Comparison of ENCODE assay signal across 1 cellular context in genomic region chr1:155244368-155245162, GRCh38.
TF ChIP-seq lines count a peak whose summit lies in the region.

No MANE protein-coding gene starts in this region.

TF ChIP-seq in K562, 482 proteins besides CTCF, POLR2A, EP300 and RAD21 (continued from another document):
- no peak for TF ChIP-seq ELK1 (CRISPR knock-in tag; IDR thresholded peaks at IDR 0.05)
- peak; percentile 97 for TF ChIP-seq RREB1 (CRISPR knock-in tag; IDR thresholded peaks at IDR 0.05)
- peak; percentile 100 for TF ChIP-seq ARNT (IDR thresholded peaks at IDR 0.05)
- no peak for TF ChIP-seq SMARCB1 (IDR thresholded peaks at IDR 0.05; ENCODE audit: insufficient read length, low read depth)
- peak; percentile 94 for TF ChIP-seq ZNF197 (CRISPR knock-in tag; IDR thresholded peaks at IDR 0.05; ENCODE audit: low read depth)
- TF ChIP-seq HSF4 (CRISPR knock-in tag; IDR thresholded peaks at IDR 0.05; ENCODE audit: borderline replicate concordance): no peak
- TF ChIP-seq CBX2 (IDR thresholded peaks at IDR 0.05; ENCODE audit: insufficient read depth, low read length, poor library complexity, severe bottlenecking): no peak
- peak; percentile 94 for TF ChIP-seq MYC (IDR thresholded peaks at IDR 0.05; ENCODE audit: low read depth, low read length)
- no peak; the same call in 1 of the 2 replicates for TF ChIP-seq MYC (CRISPR knock-in tag; IDR thresholded peaks at IDR 0.05; ENCODE audit: borderline replicate concordance, low read depth)
- TF ChIP-seq E4F1 (CRISPR knock-in tag; IDR thresholded peaks at IDR 0.05; ENCODE audit: borderline replicate concordance): no peak
- TF ChIP-seq NRF1 (conservative IDR thresholded peaks at IDR 0.05 in 1 of 2, IDR thresholded peaks at IDR 0.05 in 1 of 2): peak; percentile 93 to 95
- TF ChIP-seq CEBPB (tag; IDR thresholded peaks at IDR 0.05): no peak
- TF ChIP-seq POLR2AphosphoS5 (IDR thresholded peaks at IDR 0.05; ENCODE audit: control insufficient read depth, insufficient read depth, low read depth, low read length): peak; percentile 84
- TF ChIP-seq ZNF12 (CRISPR knock-in tag; IDR thresholded peaks at IDR 0.05): peak; percentile 76; the same call in 1 of the 2 replicates
- peak; percentile 96; the same call in 1 of the 2 replicates for TF ChIP-seq FOXP4 (CRISPR knock-in tag; IDR thresholded peaks at IDR 0.05; ENCODE audit: borderline replicate concordance)
- no peak for TF ChIP-seq HNRNPK (IDR thresholded peaks at IDR 0.05; ENCODE audit: low read depth, low read length, poor library complexity, severe bottlenecking)
- TF ChIP-seq PURB (CRISPR knock-in tag; IDR thresholded peaks at IDR 0.05; ENCODE audit: low read depth): no peak
- peak; percentile 43 for TF ChIP-seq FOS (IDR thresholded peaks at IDR 0.05; ENCODE audit: extremely low read depth, insufficient read length)
